ENCODE assay signal across 8 cellular contexts in genomic region chr22:19172213-19173046, GRCh38. TPM values are rescaled to one million over a fixed set of nuclear protein-coding genes. Genes with fewer than 3 reads are reported as not detected.
DNase-seq lines count a peak whose midpoint lies in the region; ATAC-seq and TF ChIP-seq lines count a peak whose summit lies in the region.

No MANE protein-coding gene starts in this region.

- H3K27ac ChIP-seq in A673 (ENCODE audit: low read depth, low read length, poor library complexity, severe bottlenecking), result peak overlapping the region; percentile 96
- peak overlapping the region; percentile 83 for H3K27ac ChIP-seq in IMR-90 (ENCODE audit: insufficient read depth, low read length)
- H3K27ac ChIP-seq in muscle layer of colon (ENCODE audit: low read depth, low read length), result peak overlapping the region; percentile 86

- DNase-seq in A673 (ENCODE audit: low spot score) (no peak), IMR-90 (no peak), chondrocyte (ENCODE audit: low spot score) (no peak), T-helper 9 cell (no peak)

- H3K4me3 ChIP-seq in A673 (ENCODE audit: low read depth, low read length, poor library complexity, severe bottlenecking) (peak overlapping the region; percentile 99), IMR-90 (ENCODE audit: insufficient read depth, low read depth, low read length) (peak overlapping the region; percentile 98), muscle layer of colon (ENCODE audit: low read depth in 1 of 2, low read length in 2 of 2) (peak overlapping the region; percentile 87)

- H2BK20ac ChIP-seq in IMR-90 (ENCODE audit: low read depth, low read length), result no peak overlapping the region

- peaks cover 57% of the 10 kb centered on the region for H3K4me1 Mint-ChIP-seq in chondrocyte (ENCODE audit: low read depth)

- peak overlapping the region; percentile 80 to 86 for H4K8ac ChIP-seq in IMR-90 (ENCODE audit: low read depth in 2 of 2, low read length in 2 of 2)

- peak overlapping the region; percentile 19; the same call in 1 of the 2 replicates for H4K5ac ChIP-seq in IMR-90 (ENCODE audit: low read depth, low read length)

- BruUV-seq in A673 (replicated peaks; lab: Mats Ljungman, UMichigan), result no TSS peak
- no TSS peak for BruUV-seq in IMR-90 (replicated peaks; lab: Mats Ljungman, UMichigan)

- peak overlapping the region; percentile 97 for H3K27ac Mint-ChIP-seq in chondrocyte (ENCODE audit: unreplicated experiment)

- peak overlapping the region; percentile 85 for H2AK9ac ChIP-seq in IMR-90 (replicated peaks; ENCODE audit: low read depth, low read length, poor library complexity)

- TF ChIP-seq CTCF in A673 (conservative IDR thresholded peaks at IDR 0.05; ENCODE audit: low read depth, low read length) (no peak), IMR-90 (conservative IDR thresholded peaks at IDR 0.05; ENCODE audit: low read depth, low read length) (no peak), chondrocyte (IDR thresholded peaks at IDR 0.05) (no peak)

- H3K56ac ChIP-seq in IMR-90 (ENCODE audit: extremely low read depth, insufficient read depth, low read length), result 0 out of 2 replicates have a peak overlapping the region, but pooled peaks have one; percentile 6

- H3K4me3 Mint-ChIP-seq in chondrocyte (ENCODE audit: unreplicated experiment), result peak overlapping the region; percentile 94

- H3K4me1 ChIP-seq in A673 (ENCODE audit: insufficient read depth, low read length, poor library complexity, severe bottlenecking) (peaks cover 47% of the 10 kb centered on the region), IMR-90 (ENCODE audit: control insufficient read depth, insufficient read depth, low read length) (peaks cover 31% of the 10 kb centered on the region), muscle layer of colon (ENCODE audit: insufficient read depth, low read length) (peaks cover 34% of the 10 kb centered on the region)

- H2BK120ac ChIP-seq in IMR-90 (ENCODE audit: low read depth, low read length), result no peak overlapping the region

- peak overlapping the region; percentile 93 for H3K23ac ChIP-seq in IMR-90 (ENCODE audit: low read depth, low read length)

- H3K36me3 Mint-ChIP-seq in chondrocyte (ENCODE audit: low read depth), result peaks cover 2% of the 10 kb centered on the region

- H3K27me3 ChIP-seq in A673 (replicated peaks; ENCODE audit: insufficient read depth, low read depth, low read length, poor library complexity) (peaks cover 25% of the 10 kb centered on the region), IMR-90 (ENCODE audit: control insufficient read depth, insufficient read depth, low read length) (peaks cover 23% of the 10 kb centered on the region), muscle layer of colon (ENCODE audit: control insufficient read depth in 1 of 2, insufficient read depth in 2 of 2, low read length in 2 of 2) (peaks cover 9 to 26% of the 10 kb centered on the region in 2 donors)

- peaks cover 22% of the 10 kb centered on the region for H3K27me3 Mint-ChIP-seq in chondrocyte (ENCODE audit: low read depth)

- ATAC-seq in IMR-90 (ENCODE audit: low read depth), result no peak
- ATAC-seq in GM21526 (IDR thresholded peaks at IDR 0.05; ENCODE audit: low FRiP score, unreplicated experiment), result no peak
- ATAC-seq in HG02623 (IDR thresholded peaks at IDR 0.05; ENCODE audit: unreplicated experiment), result no peak
- no peak for ATAC-seq in GM21367 (IDR thresholded peaks at IDR 0.05; ENCODE audit: unreplicated experiment)

- H2AFZ ChIP-seq in IMR-90 (replicated peaks; ENCODE audit: low read length, poor library complexity), result peak overlapping the region; percentile 95

- peak overlapping the region; percentile 99 for H3K4me2 ChIP-seq in IMR-90 (ENCODE audit: low read depth, low read length)

- H3K9me3 Mint-ChIP-seq in chondrocyte (ENCODE audit: low read depth), result no peaks in the 10 kb centered on the region

- peak overlapping the region; percentile 86 for H3K14ac ChIP-seq in IMR-90 (replicated peaks; ENCODE audit: low read depth, low read length)

- TF ChIP-seq RAD21 in IMR-90 (IDR thresholded peaks at IDR 0.05; ENCODE audit: low read length), result no peak

- intact Hi-C loops in A673 (cut with micrococcal nuclease; ENCODE audit: unreplicated experiment) (no loop called here), IMR-90 (cut with micrococcal nuclease) (no loop called here)

- peak overlapping the region; percentile 73 for H3K4ac ChIP-seq in IMR-90 (ENCODE audit: low read depth, low read length)

- POLR2A ChIA-PET in A673 (lab: Charles Lee; ENCODE audit: low non-redundant PET), result no interaction called here
- POLR2A ChIA-PET in IMR-90 (lab: Charles Lee; ENCODE audit: unreplicated experiment), result no interaction called here

- H4K91ac ChIP-seq in IMR-90 (ENCODE audit: insufficient read depth, low read depth, low read length), result peak overlapping the region; percentile 83

- peaks cover 20% of the 10 kb centered on the region for H3K9me1 ChIP-seq in IMR-90 (ENCODE audit: insufficient read depth, low read length)

- peak overlapping the region; percentile 78 for H3K9ac ChIP-seq in IMR-90 (ENCODE audit: low read depth, low read length)
- H3K9ac ChIP-seq in muscle layer of colon (ENCODE audit: low read length), result peak overlapping the region; percentile 97

- H3K9me3 ChIP-seq in A673 (ENCODE audit: low read depth, low read length, poor library complexity, severe bottlenecking) (no peaks in the 10 kb centered on the region), IMR-90 (ENCODE audit: control insufficient read depth, insufficient read depth, low read length) (no peaks in the 10 kb centered on the region), muscle layer of colon (ENCODE audit: low read length) (no peaks in the 10 kb centered on the region)

- H4K20me1 ChIP-seq in IMR-90 (ENCODE audit: insufficient read depth, low read length), result peaks cover 18% of the 10 kb centered on the region

- H2BK5ac ChIP-seq in IMR-90 (ENCODE audit: low read depth, low read length, poor library complexity, severe bottlenecking), result peak overlapping the region; percentile 72

- whole genome bisulfite sequencing in IMR-90 (ENCODE audit: extremely low coverage in 2 of 2, insufficient read length in 1 of 2), 2 experiments, result 10% methylated on average over 2 of the region's 13 CpGs; no CpG with 5 or more reads in 1 of the 2 experiments

- no peak overlapping the region for H3K18ac ChIP-seq in IMR-90 (ENCODE audit: low read depth, low read length)

- no peak overlapping the region for H2BK15ac ChIP-seq in IMR-90 (ENCODE audit: low read depth, low read length)

- dilution Hi-C loops in IMR-90 (cut with HindIII; ENCODE audit: low sequenced_read_pairs, unreplicated experiment), result no loop called here

- CTCF ChIA-PET in A673 (lab: Charles Lee), result no interaction called here
- CTCF ChIA-PET in IMR-90 (lab: Yijun Ruan, JAX), result interaction anchor here (0.6 kb wide), 1 partner anchor 16 kb away, joined by 3 read pairs; no protein-coding TSS in a partner anchor

- no peak for TF ChIP-seq POLR2A in IMR-90 (IDR thresholded peaks at IDR 0.05; ENCODE audit: low read depth, low read length)

- in situ Hi-C loops in IMR-90 (cut with MboI; ENCODE audit: low sequenced_read_pairs), result no loop called here

- H3K36me3 ChIP-seq in A673 (ENCODE audit: insufficient read depth, low read length, poor library complexity, severe bottlenecking), result peaks cover 19% of the 10 kb centered on the region
- H3K36me3 ChIP-seq in IMR-90 (ENCODE audit: control insufficient read depth, insufficient read depth, low read length), result peaks cover 8% of the 10 kb centered on the region
- no peaks in the 10 kb centered on the region for H3K36me3 ChIP-seq in muscle layer of colon (ENCODE audit: insufficient read depth, low read length)

- H2AK5ac ChIP-seq in IMR-90 (ENCODE audit: low read depth, low read length), result peak overlapping the region; percentile 95

- peaks cover 14 to 69% of the 10 kb centered on the region in 2 experiments for H3K79me1 ChIP-seq in IMR-90 (ENCODE audit: low read depth in 1 of 2, low read length in 2 of 2)

TF ChIP-seq in IMR-90, 13 proteins besides CTCF, POLR2A, EP300 and RAD21:
- no peak for TF ChIP-seq RFX5 (IDR thresholded peaks at IDR 0.05; ENCODE audit: low read depth, low read length)
- no peak for TF ChIP-seq MAFK (IDR thresholded peaks at IDR 0.05; ENCODE audit: low read depth, low read length)
- no peak for TF ChIP-seq MAZ (IDR thresholded peaks at IDR 0.05; ENCODE audit: borderline replicate concordance, low read depth, low read length)
- TF ChIP-seq MXI1 (IDR thresholded peaks at IDR 0.05; ENCODE audit: borderline replicate concordance, low read depth, low read length), result no peak
- TF ChIP-seq CHD1 (IDR thresholded peaks at IDR 0.05; ENCODE audit: low read depth, low read length), result no peak
- no peak for TF ChIP-seq BHLHE40 (IDR thresholded peaks at IDR 0.05; ENCODE audit: low read depth, low read length)

RNA-seq across cellular contexts. Expression of gene SLC25A1, which starts 6.1 kb away (rescaled TPM):
- total RNA-seq in A673 (2021), result 91.0 and 115 TPM in 2 replicates
- total RNA-seq in IMR-90 (2012; rRNA removed), result 41.0 and 46.1 TPM in 2 replicates
- 56.5 and 58.5 TPM in 2 replicates for polyA plus RNA-seq in IMR-90 (2012; rRNA removed)
- polyA plus RNA-seq in IMR-90 (2012; cell fraction: cytosol; rRNA removed), result 55.4 and 87.6 TPM in 2 replicates
- polyA plus RNA-seq in IMR-90 (2012; cell fraction: nucleus; rRNA removed; ENCODE audit: low replicate concordance), result 39.2 and 103 TPM in 2 replicates
- total RNA-seq in chondrocyte, result 101 to 111 TPM (median 107 TPM) in 3 replicates

RNA-seq across cellular contexts. Expression of gene GSC2, which starts 22.3 kb away (rescaled TPM):
- total RNA-seq in A673 (2021), result not detected in 2 replicates
- total RNA-seq in IMR-90 (2012; rRNA removed), result not detected in 2 replicates
- polyA plus RNA-seq in IMR-90 (2012; rRNA removed), result not detected in 2 replicates
- not detected in 2 replicates for polyA plus RNA-seq in IMR-90 (2012; cell fraction: cytosol; rRNA removed)
- polyA plus RNA-seq in IMR-90 (2012; cell fraction: nucleus; rRNA removed; ENCODE audit: low replicate concordance), result not detected in 2 replicates
- total RNA-seq in chondrocyte, result not detected in 3 replicates

RNA-seq across cellular contexts. Expression of gene ESS2, which starts 28.0 kb away (rescaled TPM):
- total RNA-seq in A673 (2021) (21.1 and 21.4 TPM in 2 replicates), IMR-90 (2012; rRNA removed) (13.4 and 16.7 TPM in 2 replicates), chondrocyte (17.8 to 18.3 TPM (median 18.3 TPM) in 3 replicates)
- 17.3 and 18.3 TPM in 2 replicates for polyA plus RNA-seq in IMR-90 (2012; rRNA removed)
- 19.4 and 22.2 TPM in 2 replicates for polyA plus RNA-seq in IMR-90 (2012; cell fraction: cytosol; rRNA removed)
- polyA plus RNA-seq in IMR-90 (2012; cell fraction: nucleus; rRNA removed; ENCODE audit: low replicate concordance), result 22.1 and 33.4 TPM in 2 replicates

RNA-seq across cellular contexts. Expression of gene TSSK2, which starts 41.3 kb away (rescaled TPM):
- total RNA-seq in A673 (2021) (not detected in 2 replicates), IMR-90 (2012; rRNA removed) (not detected in 2 replicates), chondrocyte (not detected in 3 replicates)
- not detected in 2 replicates for polyA plus RNA-seq in IMR-90 (2012; rRNA removed)
- polyA plus RNA-seq in IMR-90 (2012; cell fraction: cytosol; rRNA removed), result not detected in 2 replicates
- polyA plus RNA-seq in IMR-90 (2012; cell fraction: nucleus; rRNA removed; ENCODE audit: low replicate concordance), result not detected in 2 replicates

RNA-seq across cellular contexts. Expression of gene DGCR2, which starts 50.2 kb away (rescaled TPM):
- total RNA-seq in A673 (2021) (41.1 and 47.3 TPM in 2 replicates), IMR-90 (2012; rRNA removed) (17.2 and 18.6 TPM in 2 replicates), chondrocyte (44.4 to 55.6 TPM (median 45.8 TPM) in 3 replicates)
- 33.5 and 35.4 TPM in 2 replicates for polyA plus RNA-seq in IMR-90 (2012; rRNA removed)
- polyA plus RNA-seq in IMR-90 (2012; cell fraction: cytosol; rRNA removed), result 29.9 and 40.0 TPM in 2 replicates
- 21.0 and 41.5 TPM in 2 replicates for polyA plus RNA-seq in IMR-90 (2012; cell fraction: nucleus; rRNA removed; ENCODE audit: low replicate concordance)
